ENCODE assay signal across 8 cellular contexts in the genomic region with DNA sequence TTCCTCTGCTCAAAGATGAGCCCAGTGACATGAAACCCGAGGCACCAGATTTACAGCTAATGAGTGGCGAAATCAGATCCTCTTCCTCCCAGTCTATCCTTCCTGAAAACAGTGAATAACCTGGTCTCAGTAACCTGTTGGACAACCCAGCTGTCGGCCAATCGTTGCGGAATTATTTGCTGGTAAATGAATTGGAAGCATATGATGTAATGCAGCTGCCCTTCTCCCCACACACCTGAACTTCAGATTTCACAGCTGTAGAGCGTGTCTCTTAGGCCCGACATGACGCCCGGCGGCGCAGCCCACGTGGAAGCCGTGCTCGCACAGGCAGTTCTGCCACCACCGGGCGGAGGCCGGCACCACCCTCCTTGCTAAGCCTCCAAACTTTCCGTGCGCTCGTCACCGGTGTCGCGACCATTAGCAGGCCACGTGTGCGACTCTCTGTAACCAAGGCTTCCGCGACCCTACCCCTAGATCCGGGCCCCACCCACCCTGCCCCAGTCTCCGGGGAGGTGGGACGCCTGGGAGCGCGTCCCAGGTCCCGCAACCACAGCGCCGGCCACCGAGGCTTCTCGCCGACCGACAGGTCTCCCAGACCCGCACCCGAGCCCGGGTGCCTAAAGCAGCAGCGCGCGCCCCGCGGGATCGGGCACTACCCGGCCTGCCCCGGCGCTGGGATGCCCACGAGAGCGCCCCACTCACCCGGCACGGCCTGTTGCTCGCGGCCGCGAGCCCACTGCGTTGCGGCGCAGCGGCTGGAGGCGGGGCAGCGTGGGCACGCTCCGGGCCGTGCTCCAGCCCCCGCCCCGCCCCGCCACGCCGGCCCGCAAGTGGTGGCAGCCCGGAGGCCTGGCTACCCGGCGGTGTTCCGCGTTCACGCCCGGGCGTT. TPM values are rescaled to one million over a fixed set of nuclear protein-coding genes. Genes with fewer than 3 reads are reported as not detected.
A peak's percentile ranks its signal among the peaks of the same experiment; 100 is the strongest.
DNase-seq lines count a peak whose midpoint lies in the region; ATAC-seq and TF ChIP-seq lines count a peak whose summit lies in the region.

RIOX2 (minus strand) TSS at position 753 of the 889 bp plus-strand sequence. CDS start 4,838 bp downstream, outside the sequence.

- DNase-seq in AG09309 (ENCODE audit: low read depth) (no peak), NCI-H510A (lab: John Stamatoyannopoulos, UW) (peak; percentile 30), dermis microvascular lymphatic vessel endothelial cell (ENCODE audit: low read depth in 2 of 2) (peak; percentile 61 to 82), lower leg skin (ENCODE audit: low spot score in 2 of 2) (peak; percentile 61 to 93)
- peak; percentile 77 for DNase-seq in activated CD4-positive, alpha-beta T cell treated with anti-CD3 and anti-CD28 coated beads, Interleukin-2, amount 50 U/mL, for 1 hour
- DNase-seq in stimulated activated CD4-positive, alpha-beta T cell treated with anti-CD3 and anti-CD28 coated beads, TNF-alpha, amount 100 ng/mL, for 1 hour (ENCODE audit: low read depth in 3 of 3, low spot score in 1 of 3): peak; percentile 35 to 61 (median 56)

- peak; percentile 75 for ATAC-seq in GM18870 (IDR thresholded peaks at IDR 0.05; ENCODE audit: unreplicated experiment)
- ATAC-seq in HG03135 (IDR thresholded peaks at IDR 0.05; ENCODE audit: unreplicated experiment): peak; percentile 92

- 1% methylated on average over 41 to 71 of the region's 82 CpGs for WGBS in lower leg skin, 2 donors

- no peak for TF ChIP-seq POLR2A in lower leg skin (IDR thresholded peaks at IDR 0.05)

- TF ChIP-seq CTCF in AG09309 (IDR thresholded peaks at IDR 0.05; ENCODE audit: control insufficient read depth, insufficient read depth, low read depth, low read length, missing control alignments) (no peak), lower leg skin (IDR thresholded peaks at IDR 0.05) (no peak)

- H3K4me3 ChIP-seq in AG09309 (ENCODE audit: control insufficient read depth, low read depth, low read length): peak within 1 kb of the TSS; percentile 49
- peak within 1 kb of the TSS; percentile 42 for H3K4me3 ChIP-seq in lower leg skin (ENCODE audit: low read depth, poor library complexity, severe bottlenecking)

- intact Hi-C loops in lower leg skin (cut with DNase I; ENCODE audit: low total_unique reads): no loop called here

RNA-seq across cellular contexts. Expression of gene RIOX2, which starts in this region (rescaled TPM):
- 28.6 and 29.0 TPM in 2 replicates for total RNA-seq in dermis microvascular lymphatic vessel endothelial cell
- total RNA-seq in lower leg skin: 10 to 100 TPM; 37.6 to 42.5 (median 40.7) TPM
